ENCODE assay signal across 24 cellular contexts in genomic region chr10:16886032-16886431, GRCh38.
"Had no signal": no experiment of that assay in that cellular context is flagged by ENCODE, and none has a peak within 500 bp of the region (broad histone marks: within the 10 kb centered on the region; RNA-seq: fewer than 3 reads in every experiment).

No MANE protein-coding gene starts in this region.

- H3K9me3 ChIP-seq: left lung, ovary, suprapubic skin, thoracic aorta, tibial artery, upper lobe of right lung had no signal

- H3K27ac ChIP-seq: left lung, ovary, skin epidermis, suprapubic skin, thoracic aorta, tibial artery, upper lobe of right lung had no signal

- H3K4me1 ChIP-seq: tibial artery, upper lobe of right lung had no signal

- H3K27me3 ChIP-seq: left lung, ovary, suprapubic skin, tibial artery, upper lobe of right lung had no signal

- H3K36me3 ChIP-seq: left lung, ovary, suprapubic skin, thoracic aorta, tibial artery, upper lobe of right lung had no signal

- DNase-seq: hypothalamus; immature natural killer cell; kidney; left colon; left lung; mesendoderm; naive B cell; natural killer cell; ovary; right cardiac atrium; stimulated activated CD4-positive, alpha-beta T cell treated with anti-CD3 and anti-CD28 coated beads, Interleukin-12 subunit alpha, Interleukin-12 subunit beta, amount 100 ng/mL, for 4 hours; stimulated activated CD4-positive, alpha-beta T cell treated with anti-CD3 and anti-CD28 coated beads, Interleukin-15, amount 100 ng/mL, for 24 hours; stimulated activated CD4-positive, alpha-beta T cell treated with anti-CD3 and anti-CD28 coated beads, Interleukin-2, amount 100 ng/mL, for 24 hours; stimulated activated CD4-positive, alpha-beta T cell treated with anti-CD3 and anti-CD28 coated beads, Interleukin-4, amount 100 ng/mL, for 24 hours; stimulated activated naive CD4-positive, alpha-beta T cell; tibial artery; trophoblast cell; upper lobe of right lung had no signal

- ATAC-seq: left colon; left lung; natural killer cell; right cardiac atrium; sciatic nerve; stimulated activated effector memory CD8-positive, alpha-beta T cell treated with anti-CD3 and anti-CD28 coated beads, Interleukin-12 subunit alpha, Interleukin-12 subunit beta, amount 100 ng/mL, for 72 hours; upper lobe of right lung had no signal

- H3K4me3 ChIP-seq: left lung, lung, ovary, skin epidermis, suprapubic skin, thoracic aorta, tibial artery, upper lobe of right lung had no signal
